1 cellular context compared by ENCODE assay signal in genomic region chr17:81027038-81027437, GRCh38.
TF ChIP-seq lines count a peak whose summit lies in the region.

No MANE protein-coding gene starts in this region.

TF ChIP-seq in WTC11, 78 proteins besides CTCF, POLR2A, EP300 and RAD21 (continued from another document):
- no peak for TF ChIP-seq PREB (CRISPR knock-in tag; IDR thresholded peaks at IDR 0.05; ENCODE audit: borderline replicate concordance)
- TF ChIP-seq ZNF232 (CRISPR knock-in tag; IDR thresholded peaks at IDR 0.05), result no peak
- no peak for TF ChIP-seq ZNF263 (CRISPR knock-in tag; IDR thresholded peaks at IDR 0.05; ENCODE audit: low read depth)
